25 cellular contexts compared by ENCODE assay signal in genomic region chr21:27756191-27756590, GRCh38.
"Had no signal": no experiment of that assay in that cellular context is flagged by ENCODE, and none has a peak within 500 bp of the region (broad histone marks: within the 10 kb centered on the region; RNA-seq: fewer than 3 reads in every experiment).

No MANE protein-coding gene starts in this region.

- H3K36me3 ChIP-seq: brain microvascular endothelial cell, WERI-Rb-1 had no signal

- DNase-seq: activated B cell treated with CpG ODN at 0.5 μM for 24 hours; activated CD4-positive, alpha-beta T cell treated with anti-CD3 and anti-CD28 coated beads for 48 hours; activated CD4-positive, alpha-beta T cell treated with anti-CD3 and anti-CD28 coated beads, Interleukin-2, amount 50 U/mL, for 1 hour; activated CD4-positive, alpha-beta T cell treated with anti-CD3 and anti-CD28 coated beads, Interleukin-2, amount 50 U/mL, for 48 hours; activated CD8-positive, alpha-beta memory T cell treated with anti-CD3 and anti-CD28 coated beads for 24 hours; activated CD8-positive, alpha-beta T cell treated with anti-CD3 and anti-CD28 coated beads for 36 hours; activated effector memory CD4-positive, alpha-beta T cell treated with Interleukin-2 at 50 U/mL for 16 hours; activated gamma-delta T cell treated with Interleukin-2 at 50 U/mL for 16 hours; activated naive CD4-positive, alpha-beta T cell treated with anti-CD3 and anti-CD28 coated beads, Interleukin-2, amount 50 U/mL, for 16 hours; activated naive CD4-positive, alpha-beta T cell treated with Interleukin-2 at 50 U/mL for 16 hours; activated T-cell treated with anti-CD3 and anti-CD28 coated beads, Interleukin-2, amount 50 U/mL, for 4 hours; amniotic stem cell; anterior cingulate cortex; brain microvascular endothelial cell; caudate nucleus; effector memory CD8-positive, alpha-beta T cell; head of caudate nucleus; hippocampal formation; T-helper 1 cell; T-helper 17 cell; T1000; WERI-Rb-1 had no signal

- ATAC-seq: activated CD4-positive, CD25-positive, alpha-beta regulatory T cell treated with anti-CD3 and anti-CD28 coated beads, Interleukin-2, amount 50 U/mL, for 24 hours; activated CD8-positive, alpha-beta T cell treated with anti-CD3 and anti-CD28 coated beads for 36 hours; activated T-cell treated with anti-CD3 and anti-CD28 coated beads, Interleukin-2, amount 50 U/mL, for 4 hours; activated T-helper 17 cell treated with anti-CD3 and anti-CD28 coated beads, Interleukin-2, amount 50 U/mL, for 72 hours; effector memory CD8-positive, alpha-beta T cell; esophagus mucosa; T-helper 17 cell had no signal

- H3K27ac ChIP-seq: brain microvascular endothelial cell, WERI-Rb-1 had no signal

- H3K27me3 ChIP-seq: brain microvascular endothelial cell had no signal
